1 cellular context compared by ENCODE assay signal in genomic region chr5:12080761-12081160, GRCh38.
TF ChIP-seq lines count a peak whose summit lies in the region.

No MANE protein-coding gene starts in this region.

TF ChIP-seq in H1, 55 proteins besides CTCF, POLR2A, EP300 and RAD21:
- TF ChIP-seq RFX5 (IDR thresholded peaks at IDR 0.05; ENCODE audit: borderline replicate concordance, low read depth, low read length) (no peak), USF2 (IDR thresholded peaks at IDR 0.05; ENCODE audit: low read length) (no peak), JUND (IDR thresholded peaks at IDR 0.05; ENCODE audit: low read length) (no peak), CREB1 (IDR thresholded peaks at IDR 0.05) (no peak), GTF2F1 (IDR thresholded peaks at IDR 0.05; ENCODE audit: borderline replicate concordance, low read depth, low read length) (no peak), SP2 (IDR thresholded peaks at IDR 0.05; ENCODE audit: low read length) (no peak), SP4 (IDR thresholded peaks at IDR 0.05; ENCODE audit: low read length) (no peak), POLR2AphosphoS5 (IDR thresholded peaks at IDR 0.05; ENCODE audit: low read depth, low read length) (no peak), RXRA (IDR thresholded peaks at IDR 0.05; ENCODE audit: insufficient read depth, low read depth, low read length) (no peak), ATF3 (IDR thresholded peaks at IDR 0.05; ENCODE audit: insufficient read depth, low read depth, low read length) (no peak), YY1 (IDR thresholded peaks at IDR 0.05; ENCODE audit: low read depth, low read length) (no peak), PHF8 (conservative IDR thresholded peaks at IDR 0.05; ENCODE audit: low read depth, low read length) (no peak), SIRT6 (IDR thresholded peaks at IDR 0.05; ENCODE audit: low read length) (no peak), CBX8 (IDR thresholded peaks at IDR 0.05; ENCODE audit: borderline replicate concordance, low read depth, low read length) (no peak), TEAD4 (IDR thresholded peaks at IDR 0.05; ENCODE audit: low read depth, low read length) (no peak), GABPA (IDR thresholded peaks at IDR 0.05; ENCODE audit: borderline replicate concordance, insufficient read depth, low read length) (no peak), NANOG (IDR thresholded peaks at IDR 0.05; ENCODE audit: insufficient read depth, low read depth, low read length, poor library complexity, severe bottlenecking) (no peak)
